4 cellular contexts compared by ENCODE assay signal in the genomic region with DNA sequence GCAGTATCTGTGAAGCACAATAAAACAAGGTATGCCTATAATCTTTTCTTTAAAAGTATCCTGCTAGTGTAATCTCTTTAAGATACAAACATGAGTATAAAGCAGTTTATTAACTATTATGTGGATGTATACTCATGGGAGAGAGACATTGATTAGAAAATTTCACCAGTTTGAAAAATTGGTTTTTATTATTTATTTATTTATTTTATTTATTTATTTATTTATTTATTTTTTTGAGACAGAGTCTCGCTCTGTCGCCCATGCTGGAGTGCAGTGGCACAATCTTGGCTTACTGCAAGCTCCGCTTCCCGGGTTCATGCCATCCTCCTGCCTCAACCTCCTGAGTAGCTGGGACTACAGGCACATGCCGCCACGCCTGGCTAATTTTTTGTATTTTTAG.
DNase-seq lines count a peak whose midpoint lies in the region; ATAC-seq, FAIRE-seq and TF ChIP-seq lines count a peak whose summit lies in the region.
"Not testable (repeated sequence)": the region's sequence is repeated elsewhere in the genome, so short reads cannot be mapped to it uniquely, and the experiment has no call there.

No MANE protein-coding gene starts in this region.

- H2AFZ ChIP-seq in osteoblast (ENCODE audit: low read length), result not testable (repeated sequence)

- H4K20me1 ChIP-seq in osteoblast (ENCODE audit: insufficient read depth, low read length), result not testable (repeated sequence)

- H3K27ac ChIP-seq in A549; HEK293 (ENCODE audit: extremely low read depth, low read depth, low read length); osteoblast (ENCODE audit: low read depth, low read length): not testable (repeated sequence)

- POLR2A ChIA-PET in A549 (lab: Yijun Ruan, JAX); HEK293 (lab: Yijun Ruan, JAX): not testable (repeated sequence)

- H3K79me2 ChIP-seq in osteoblast (ENCODE audit: insufficient read depth, low read length), result not testable (repeated sequence)

- 97% methylated on average over 6 of the region's 6 CpGs for WGBS in A549 (ENCODE audit: missing lambda C conversion rate)

- not testable (repeated sequence) for TF ChIP-seq EP300 in A549 (IDR thresholded peaks at IDR 0.05)

- CTCF ChIA-PET in A549 (lab: Yijun Ruan, JAX); HEK293 (lab: Yijun Ruan, JAX): not testable (repeated sequence)

- H3K27me3 Mint-ChIP-seq in activated naive CD8-positive, alpha-beta T cell treated with anti-CD3 and anti-CD28 coated beads for 36 hours, result not testable (repeated sequence)

- not testable (repeated sequence) for FAIRE-seq in A549 (lab: Jason Lieb, UNC)

- H3K27me3 ChIP-seq in osteoblast (ENCODE audit: insufficient read depth, low read length), result not testable (repeated sequence)

- not testable (repeated sequence) for H3K4me2 ChIP-seq in A549; osteoblast (ENCODE audit: insufficient read depth, low read length)

- H3K36me3 ChIP-seq in HEK293 (ENCODE audit: control insufficient read depth in 2 of 2, insufficient read depth in 1 of 2, low read length in 2 of 2), result peaks cover 9 to 46% of the 10 kb centered on the region in 2 experiments; a peak in 2 of 3 replicates
- not testable (repeated sequence) for H3K36me3 ChIP-seq in osteoblast (ENCODE audit: insufficient read depth, low read length)

- not testable (repeated sequence) for H3K9me3 ChIP-seq in A549; HEK293 (ENCODE audit: control insufficient read depth, insufficient read depth, low read depth, low read length); osteoblast (ENCODE audit: low read depth, low read length)

- H3K4me1 ChIP-seq in A549; HEK293 (ENCODE audit: control insufficient read depth, insufficient read depth, low read length); osteoblast (ENCODE audit: insufficient read depth, low read length): not testable (repeated sequence)

- not testable (repeated sequence) for TF ChIP-seq RAD21 in A549 (conservative IDR thresholded peaks at IDR 0.05 in 1 of 2, IDR thresholded peaks at IDR 0.05 in 1 of 2)

- ATAC-seq in A549, result not testable (repeated sequence)

- H3K4me3 Mint-ChIP-seq in activated naive CD8-positive, alpha-beta T cell treated with anti-CD3 and anti-CD28 coated beads for 36 hours, result not testable (repeated sequence)

- H3K4me1 Mint-ChIP-seq in activated naive CD8-positive, alpha-beta T cell treated with anti-CD3 and anti-CD28 coated beads for 36 hours, result not testable (repeated sequence)

- H3K36me3 Mint-ChIP-seq in activated naive CD8-positive, alpha-beta T cell treated with anti-CD3 and anti-CD28 coated beads for 36 hours, result not testable (repeated sequence)

- not testable (repeated sequence) for TF ChIP-seq CTCF in A549 (IDR thresholded peaks at IDR 0.05); HEK293 (tag by site-specific recombination; IDR thresholded peaks at IDR 0.05); osteoblast (IDR thresholded peaks at IDR 0.05; ENCODE audit: extremely low read depth, low read depth, low read length)

- not testable (repeated sequence) for DNase-seq in A549 (ENCODE audit: low read depth in 1 of 2, low spot score in 1 of 2); activated naive CD8-positive, alpha-beta T cell treated with anti-CD3 and anti-CD28 coated beads for 36 hours
- peak; percentile 43 for DNase-seq in osteoblast (ENCODE audit: insufficient read length, low spot score, missing footprints)

- H3K4me3 ChIP-seq in A549; HEK293 (ENCODE audit: low read depth, low read length); osteoblast (ENCODE audit: insufficient read depth, low read length): not testable (repeated sequence)

- H3K27ac Mint-ChIP-seq in activated naive CD8-positive, alpha-beta T cell treated with anti-CD3 and anti-CD28 coated beads for 36 hours, result peak overlapping the region; percentile 25

- TF ChIP-seq POLR2A in A549 (IDR thresholded peaks at IDR 0.05; ENCODE audit: low read length), result not testable (repeated sequence)

- H3K9me3 Mint-ChIP-seq in activated naive CD8-positive, alpha-beta T cell treated with anti-CD3 and anti-CD28 coated beads for 36 hours, result not testable (repeated sequence)

TF ChIP-seq in A549, 52 proteins besides CTCF, POLR2A, EP300 and RAD21:
- TF ChIP-seq ZC3H11A (IDR thresholded peaks at IDR 0.05), result peak; percentile 67

TF ChIP-seq in HEK293, 187 proteins besides CTCF, POLR2A, EP300 and RAD21 (continues in another document):
- TF ChIP-seq ZBTB21 (tag by site-specific recombination; IDR thresholded peaks at IDR 0.05) (peak; percentile 75; the same call in 1 of the 2 replicates), ZNF623 (tag by site-specific recombination; IDR thresholded peaks at IDR 0.05) (peak; percentile 89), ZNF394 (tag by site-specific recombination; IDR thresholded peaks at IDR 0.05; ENCODE audit: borderline replicate concordance) (peak; percentile 99), ZNF501 (tag by site-specific recombination; IDR thresholded peaks at IDR 0.05) (peak; percentile 85; the same call in 1 of the 2 replicates), ZNF654 (tag by site-specific recombination; IDR thresholded peaks at IDR 0.05; ENCODE audit: low read depth) (peak; percentile 41), ZSCAN16 (tag by site-specific recombination; IDR thresholded peaks at IDR 0.05) (peak; percentile 19; the same call in 1 of the 2 replicates), ZNF610 (tag by site-specific recombination; IDR thresholded peaks at IDR 0.05; ENCODE audit: borderline replicate concordance) (0 out of 2 replicates have a peak, but pooled peaks have one; percentile 63), MYNN (tag by site-specific recombination; IDR thresholded peaks at IDR 0.05; ENCODE audit: borderline replicate concordance) (peak; percentile 42; the same call in 1 of the 2 replicates), ZNF530 (tag by site-specific recombination; IDR thresholded peaks at IDR 0.05; ENCODE audit: low read depth) (peak; percentile 87), ZNF404 (tag by site-specific recombination; IDR thresholded peaks at IDR 0.05) (peak; percentile 98), ZNF223 (tag by site-specific recombination; IDR thresholded peaks at IDR 0.05) (peak; percentile 72; the same call in 1 of the 2 replicates), ZNF341 (tag by site-specific recombination; IDR thresholded peaks at IDR 0.05; ENCODE audit: low read depth) (peak; percentile 52), ZBTB1 (tag by site-specific recombination; IDR thresholded peaks at IDR 0.05) (0 out of 2 replicates have a peak, but pooled peaks have one; percentile 70), ZNF558 (tag by site-specific recombination; IDR thresholded peaks at IDR 0.05) (peak; percentile 89), ZNF510 (tag by site-specific recombination; IDR thresholded peaks at IDR 0.05; ENCODE audit: insufficient replicate concordance) (peak; percentile 96), ZNF426 (tag by site-specific recombination; IDR thresholded peaks at IDR 0.05) (peak; percentile 99), GFI1B (tag by site-specific recombination; IDR thresholded peaks at IDR 0.05) (0 out of 2 replicates have a peak, but pooled peaks have one; percentile 33)
- TF ChIP-seq, protein P1, sequence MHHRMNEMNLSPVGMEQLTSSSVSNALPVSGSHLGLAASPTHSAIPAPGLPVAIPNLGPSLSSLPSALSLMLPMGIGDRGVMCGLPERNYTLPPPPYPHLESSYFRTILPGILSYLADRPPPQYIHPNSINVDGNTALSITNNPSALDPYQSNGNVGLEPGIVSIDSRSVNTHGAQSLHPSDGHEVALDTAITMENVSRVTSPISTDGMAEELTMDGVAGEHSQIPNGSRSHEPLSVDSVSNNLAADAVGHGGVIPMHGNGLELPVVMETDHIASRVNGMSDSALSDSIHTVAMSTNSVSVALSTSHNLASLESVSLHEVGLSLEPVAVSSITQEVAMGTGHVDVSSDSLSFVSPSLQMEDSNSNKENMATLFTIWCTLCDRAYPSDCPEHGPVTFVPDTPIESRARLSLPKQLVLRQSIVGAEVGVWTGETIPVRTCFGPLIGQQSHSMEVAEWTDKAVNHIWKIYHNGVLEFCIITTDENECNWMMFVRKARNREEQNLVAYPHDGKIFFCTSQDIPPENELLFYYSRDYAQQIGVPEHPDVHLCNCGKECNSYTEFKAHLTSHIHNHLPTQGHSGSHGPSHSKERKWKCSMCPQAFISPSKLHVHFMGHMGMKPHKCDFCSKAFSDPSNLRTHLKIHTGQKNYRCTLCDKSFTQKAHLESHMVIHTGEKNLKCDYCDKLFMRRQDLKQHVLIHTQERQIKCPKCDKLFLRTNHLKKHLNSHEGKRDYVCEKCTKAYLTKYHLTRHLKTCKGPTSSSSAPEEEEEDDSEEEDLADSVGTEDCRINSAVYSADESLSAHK (tag by site-specific recombination; IDR thresholded peaks at IDR 0.05), result peak; percentile 25; the same call in 1 of the 2 replicates
- TF ChIP-seq, protein P2, sequence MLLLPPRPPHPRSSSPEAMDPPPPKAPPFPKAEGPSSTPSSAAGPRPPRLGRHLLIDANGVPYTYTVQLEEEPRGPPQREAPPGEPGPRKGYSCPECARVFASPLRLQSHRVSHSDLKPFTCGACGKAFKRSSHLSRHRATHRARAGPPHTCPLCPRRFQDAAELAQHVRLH (tag by site-specific recombination; IDR thresholded peaks at IDR 0.05), result peak; percentile 78
- TF ChIP-seq, protein P3, sequence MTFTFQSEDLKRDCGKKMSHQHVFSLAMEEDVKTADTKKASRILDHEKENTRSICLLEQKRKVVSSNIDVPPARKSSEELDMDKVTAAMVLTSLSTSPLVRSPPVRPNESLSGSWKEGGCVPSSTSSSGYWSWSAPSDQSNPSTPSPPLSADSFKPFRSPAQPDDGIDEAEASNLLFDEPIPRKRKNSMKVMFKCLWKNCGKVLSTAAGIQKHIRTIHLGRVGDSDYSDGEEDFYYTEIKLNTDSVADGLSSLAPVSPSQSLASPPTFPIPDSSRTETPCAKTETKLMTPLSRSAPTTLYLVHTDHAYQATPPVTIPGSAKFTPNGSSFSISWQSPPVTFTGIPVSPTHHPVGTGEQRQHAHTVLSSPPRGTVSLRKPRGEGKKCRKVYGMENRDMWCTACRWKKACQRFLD (tag by site-specific recombination; IDR thresholded peaks at IDR 0.05), result peak; percentile 87; the same call in 1 of the 2 replicates
